1 cellular context compared by ENCODE assay signal in genomic region chr4:169337510-169337909, GRCh38.
TF ChIP-seq lines count a peak whose summit lies in the region.

No MANE protein-coding gene starts in this region.

TF ChIP-seq in IMR-90, 13 proteins besides CTCF, POLR2A, EP300 and RAD21:
- TF ChIP-seq NFE2L2 (IDR thresholded peaks at IDR 0.05; ENCODE audit: low read depth, low read length) = no peak
- TF ChIP-seq MAFK (IDR thresholded peaks at IDR 0.05; ENCODE audit: low read depth, low read length) = no peak
- peak; percentile 44; the same call in 1 of the 2 replicates for TF ChIP-seq FOS (IDR thresholded peaks at IDR 0.05; ENCODE audit: low read depth, low read length)
- no peak for TF ChIP-seq RFX5 (IDR thresholded peaks at IDR 0.05; ENCODE audit: low read depth, low read length)
- peak; percentile 99 for TF ChIP-seq CEBPB (IDR thresholded peaks at IDR 0.05; ENCODE audit: low read depth, low read length)
- TF ChIP-seq RCOR1 (IDR thresholded peaks at IDR 0.05; ENCODE audit: insufficient replicate concordance, low read length) = peak; percentile 67
- no peak for TF ChIP-seq ELK1 (IDR thresholded peaks at IDR 0.05; ENCODE audit: borderline replicate concordance, low read depth, low read length)
